32 cellular contexts compared by ENCODE assay signal in the genomic region with DNA sequence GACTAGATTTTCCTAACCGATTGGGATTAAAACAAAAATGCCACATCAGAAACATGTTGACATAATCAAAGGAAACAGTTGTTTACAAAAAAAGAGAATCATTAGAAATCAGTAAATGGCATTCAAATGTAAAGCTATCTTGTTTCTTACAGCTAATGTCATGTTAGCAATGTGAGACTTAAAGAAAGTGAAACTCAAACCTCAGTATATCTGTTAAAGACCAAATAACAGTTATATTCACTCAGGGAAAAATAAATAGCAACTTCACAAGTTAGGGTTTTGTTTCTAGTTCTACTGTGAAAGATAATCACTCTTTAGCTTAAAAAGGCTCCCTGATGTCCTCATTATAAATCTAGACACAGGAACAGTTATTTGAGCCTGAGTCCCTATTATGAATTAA.
"Had no signal": no experiment of that assay in that cellular context is flagged by ENCODE, and none has a peak within 500 bp of the region (broad histone marks: within the 10 kb centered on the region; RNA-seq: fewer than 3 reads in every experiment).

No MANE protein-coding gene starts in this region.

- ATAC-seq: activated CD8-positive, alpha-beta memory T cell treated with anti-CD3 and anti-CD28 coated beads, Interleukin-2, amount 10 ng/mL, durations not matched to agents 7 days and 5 days; Right ventricle myocardium inferior had no signal

- H3K27me3 ChIP-seq: brain microvascular endothelial cell, MG63 had no signal

- H3K4me2 ChIP-seq: PC-9 had no signal

- H3K4me3 ChIP-seq: MG63, PC-9 had no signal

- DNase-seq: activated CD4-positive, alpha-beta memory T cell treated with anti-CD3 and anti-CD28 coated beads, Interleukin-2, amount 10 ng/mL, durations not matched to agents 7 days and 5 days; activated CD4-positive, alpha-beta T cell treated with anti-CD3 and anti-CD28 coated beads for 1 hour; activated CD4-positive, alpha-beta T cell treated with anti-CD3 and anti-CD28 coated beads for 48 hours; activated CD4-positive, CD25-positive, alpha-beta regulatory T cell; activated CD8-positive, alpha-beta memory T cell treated with anti-CD3 and anti-CD28 coated beads for 24 hours; activated CD8-positive, alpha-beta memory T cell treated with anti-CD3 and anti-CD28 coated beads, Interleukin-2, amount 10 ng/mL, durations not matched to agents 7 days and 5 days; activated CD8-positive, alpha-beta memory T cell treated with anti-CD3 and anti-CD28 coated beads, Interleukin-2, amount 50 U/mL, for 48 hours; activated effector memory CD4-positive, alpha-beta T cell treated with Interleukin-2 at 50 U/mL for 16 hours; activated naive CD4-positive, alpha-beta T cell treated with anti-CD3 and anti-CD28 coated beads, Interleukin-2, amount 50 U/mL, for 16 hours; activated naive CD8-positive, alpha-beta T cell treated with anti-CD3 and anti-CD28 coated beads for 36 hours; activated T-cell treated with anti-CD3 and anti-CD28 coated beads, Interleukin-2, amount 50 U/mL, for 48 hours; amniotic stem cell; aorta; brain microvascular endothelial cell; central memory CD4-positive, alpha-beta T cell; MG63; NCI-H1092 treated with DMSO at 0.1 percent for 48 hours; NCI-H1417; NCI-H146; NCI-H187; NCI-H2029 treated with DMSO at 0.1 percent for 48 hours; NCI-H2107; NCI-H2171; NCI-H510A; NCI-H526 treated with DMSO at 0.1 percent for 48 hours; NCI-H774; PC-9; SIG-M5; T1000; WERI-Rb-1 had no signal

- H3K27ac ChIP-seq: brain microvascular endothelial cell, PC-9, RWPE1, WERI-Rb-1 had no signal

- H2AFZ ChIP-seq: PC-9 had no signal

- H3K9me3 ChIP-seq: MG63 had no signal

- H3K36me3 ChIP-seq: brain microvascular endothelial cell, MG63, WERI-Rb-1 had no signal
